ENCODE assay signal across 27 cellular contexts in the genomic region with DNA sequence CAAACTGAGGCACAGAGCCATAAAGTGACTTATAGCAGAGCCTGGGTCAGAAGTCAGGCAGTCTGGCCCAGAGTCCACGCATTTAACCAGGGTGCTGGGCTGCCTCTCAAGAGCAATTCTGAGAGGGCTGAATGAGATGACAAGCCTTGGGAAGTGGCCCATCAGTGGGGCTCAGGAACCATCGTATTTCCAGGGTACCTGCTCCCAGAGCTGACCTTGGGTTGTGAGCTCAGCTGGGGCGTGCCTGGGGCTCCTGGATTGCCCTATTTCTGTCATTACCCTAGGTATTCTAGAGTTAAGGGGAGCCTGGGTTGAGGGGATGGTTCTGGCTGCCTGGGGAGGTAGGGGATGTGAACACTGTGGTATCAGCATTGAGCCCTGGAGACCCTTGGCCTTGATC. TPM values are rescaled to one million over a fixed set of nuclear protein-coding genes. Genes with fewer than 3 reads are reported as not detected.
A peak's percentile ranks its signal among the peaks of the same experiment; 100 is the strongest.
DNase-seq lines count a peak whose midpoint lies in the region; ATAC-seq, FAIRE-seq and TF ChIP-seq lines count a peak whose summit lies in the region.
"Had no signal": no experiment of that assay in that cellular context is flagged by ENCODE, and none has a peak within 500 bp of the region (broad histone marks: within the 10 kb centered on the region; RNA-seq: fewer than 3 reads in every experiment).

No MANE protein-coding gene starts in this region.

- TF ChIP-seq RAD21 in HepG2 (CRISPR knock-in tag; IDR thresholded peaks at IDR 0.05): no peak

- H2AK5ac ChIP-seq in neuronal stem cell (ENCODE audit: low read depth, low read length): peak overlapping the region; percentile 25

- H3K23ac ChIP-seq in neuronal stem cell (ENCODE audit: low read depth, low read length, poor library complexity): no peak overlapping the region

- CTCF ChIA-PET in HepG2 (lab: Yijun Ruan, JAX; ENCODE audit: low intra/inter-chr PET ratio, low total read pairs): no interaction called here

- peaks cover 2 to 11% of the 10 kb centered on the region in 2 donors for H3K4me1 Mint-ChIP-seq in stimulated activated naive B cell treated with anti-CD40 and anti-IgM and Interleukin-4, amounts not matched to agents 10 μg/mL and 1 μg/mL and 100 μg/mL, for 72 hours
- H3K4me1 Mint-ChIP-seq: CD4-positive, alpha-beta memory T cell had no signal

- no peak for TF ChIP-seq CTCF in right lobe of liver (IDR thresholded peaks at IDR 0.05)
- no peak for TF ChIP-seq CTCF in HepG2 (CRISPR knock-in tag; IDR thresholded peaks at IDR 0.05)
- TF ChIP-seq CTCF in WERI-Rb-1 (IDR thresholded peaks at IDR 0.05; ENCODE audit: low read depth, low read length): no peak

- no peak overlapping the region for H3K14ac ChIP-seq in neuronal stem cell (ENCODE audit: low read length)

- no peak overlapping the region for H3K4me3 ChIP-seq in right lobe of liver
- no peak overlapping the region for H3K4me3 ChIP-seq in HepG2 (replicated peaks in 1 of 3; ENCODE audit: insufficient read depth in 1 of 3, low read depth in 2 of 3, low read length in 3 of 3)
- H3K4me3 ChIP-seq in WERI-Rb-1 (ENCODE audit: low read depth, low read length): no peak overlapping the region
- H3K4me3 ChIP-seq in neuronal stem cell (ENCODE audit: low read length in 2 of 2): no peak overlapping the region

- H3K27me3 ChIP-seq in right lobe of liver (no peaks in the 10 kb centered on the region), HepG2 (ENCODE audit: control insufficient read depth in 1 of 2, insufficient read depth in 2 of 2, low read length in 2 of 2) (peaks cover 2 to 13% of the 10 kb centered on the region in 2 experiments; a peak in 2 of 5 replicates), WERI-Rb-1 (ENCODE audit: insufficient read depth, low read depth, severe bottlenecking) (no peaks in the 10 kb centered on the region), neuronal stem cell (ENCODE audit: control insufficient read depth in 3 of 3, insufficient read depth in 3 of 3, low read depth in 1 of 3, low read length in 3 of 3) (peaks cover 0 to 18% (median 0%) of the 10 kb centered on the region in 3 experiments)
- H3K27me3 ChIP-seq: BE2C had no signal

- intact Hi-C loops in right lobe of liver (cut with DNase I): no loop called here
- intact Hi-C loops in HepG2 (cut with micrococcal nuclease; ENCODE audit: unreplicated experiment): no loop called here

- H3K9me3 Mint-ChIP-seq in stimulated activated naive B cell treated with anti-CD40 and anti-IgM and Interleukin-4, amounts not matched to agents 10 μg/mL and 1 μg/mL and 100 μg/mL, for 72 hours: no peaks in the 10 kb centered on the region
- H3K9me3 Mint-ChIP-seq: HFFc6 had no signal

- H2BK5ac ChIP-seq in neuronal stem cell (ENCODE audit: low read length): no peak overlapping the region

- H3K27me3 Mint-ChIP-seq in stimulated activated naive B cell treated with anti-CD40 and anti-IgM and Interleukin-4, amounts not matched to agents 10 μg/mL and 1 μg/mL and 100 μg/mL, for 72 hours: peaks cover 15 to 22% of the 10 kb centered on the region in 2 donors
- H3K27me3 Mint-ChIP-seq: CD4-positive, alpha-beta memory T cell had no signal

- H4K20me1 ChIP-seq in HepG2 (ENCODE audit: insufficient read depth, low read length): no peaks in the 10 kb centered on the region

- peak in 2 of 3 donors; percentile 12 to 17 for DNase-seq in right lobe of liver
- DNase-seq in HepG2 (ENCODE audit: low spot score): no peak
- DNase-seq in WERI-Rb-1: peak; percentile 7
- no peak for DNase-seq in neuronal stem cell (ENCODE audit: low spot score)
- no peak for DNase-seq in stimulated activated naive B cell treated with anti-CD40 and anti-IgM and Interleukin-4, amounts not matched to agents 10 μg/mL and 1 μg/mL and 100 μg/mL, for 72 hours
- no peak for DNase-seq in T-helper 2 cell
- DNase-seq: BE2C; CD4-positive, alpha-beta memory T cell; DMS 273 treated with DMSO at 0.1 percent for 48 hours; DMS79 treated with DMSO at 0.1 percent for 48 hours; HFFc6; KG1; NCI-H1092; NCI-H1436; NCI-H187 treated with DMSO at 0.1 percent for 48 hours; NCI-H2107; NCI-H446 treated with DMSO at 0.1 percent for 48 hours; NCI-H526 treated with DMSO at 0.1 percent for 48 hours; OCI-M1; Right ventricle myocardium superior had no signal

- no peaks in the 10 kb centered on the region for H3K79me2 ChIP-seq in HepG2 (ENCODE audit: insufficient read depth, low read length)

- TF ChIP-seq EP300 in HepG2 (IDR thresholded peaks at IDR 0.05; ENCODE audit: low read depth in 2 of 2, low read length in 2 of 2): no peak
- TF ChIP-seq EP300 in HepG2 (CRISPR knock-in tag; IDR thresholded peaks at IDR 0.05; ENCODE audit: borderline replicate concordance): no peak

- H3K27ac Mint-ChIP-seq in stimulated activated naive B cell treated with anti-CD40 and anti-IgM and Interleukin-4, amounts not matched to agents 10 μg/mL and 1 μg/mL and 100 μg/mL, for 72 hours: no peak overlapping the region
- H3K27ac Mint-ChIP-seq: CD4-positive, alpha-beta memory T cell; HFFc6 had no signal

- in situ Hi-C loops in HepG2 (cut with HindIII; ENCODE audit: extremely low pct_ligation_motif_present, low pct_unique_long_range_greater_than_20kb): no loop called here

- H4K8ac ChIP-seq in neuronal stem cell (ENCODE audit: low read depth, low read length): no peak overlapping the region

- ATAC-seq in right lobe of liver (no peak), HepG2 (no peak), GM18511 (IDR thresholded peaks at IDR 0.05; ENCODE audit: unreplicated experiment) (no peak)
- no peak for ATAC-seq in stimulated activated naive B cell treated with anti-CD40 and anti-IgM and Interleukin-4, amounts not matched to agents 10 μg/mL and 1 μg/mL and 100 μg/mL, for 72 hours (replicated peaks)

- POLR2A ChIA-PET in HepG2 (lab: Yijun Ruan, JAX): no interaction called here

- no peak overlapping the region for H2BK12ac ChIP-seq in neuronal stem cell (ENCODE audit: low read length)

- H3K18ac ChIP-seq in neuronal stem cell (ENCODE audit: low read length): peak overlapping the region; percentile 13

- TF ChIP-seq POLR2A in right lobe of liver (IDR thresholded peaks at IDR 0.05) (no peak), HepG2 (IDR thresholded peaks at IDR 0.05; ENCODE audit: insufficient read depth in 1 of 2, low read depth in 2 of 2, low read length in 2 of 2) (no peak)

- no peak overlapping the region for H3K4ac ChIP-seq in neuronal stem cell (ENCODE audit: low read length)

- H3K79me1 ChIP-seq in neuronal stem cell (ENCODE audit: low read depth, low read length): no peaks in the 10 kb centered on the region

- H3K4me3 Mint-ChIP-seq in stimulated activated naive B cell treated with anti-CD40 and anti-IgM and Interleukin-4, amounts not matched to agents 10 μg/mL and 1 μg/mL and 100 μg/mL, for 72 hours: no peak overlapping the region
- H3K4me3 Mint-ChIP-seq: CD4-positive, alpha-beta memory T cell; HFFc6 had no signal

- FAIRE-seq in HepG2 (lab: Jason Lieb, UNC): no peak
- FAIRE-seq: H54, RCC 7860 had no signal

- WGBS in right lobe of liver (ENCODE audit: insufficient coverage, low coverage, low lambda C conversion rate, missing lambda C conversion rate): no CpG with 5 or more reads among the region's 3 CpGs
- 8% methylated on average over 2 of the region's 3 CpGs for WGBS in HepG2 (ENCODE audit: low lambda C conversion rate)
- no CpG with 5 or more reads among the region's 3 CpGs for WGBS in neuronal stem cell (ENCODE audit: extremely low coverage in 2 of 2, insufficient read length in 2 of 2, insufficient replicate concordance in 1 of 2), 2 donors

- no peak overlapping the region for H3K9ac ChIP-seq in HepG2 (ENCODE audit: insufficient read depth, low read depth, low read length)
- H3K9ac ChIP-seq in neuronal stem cell (ENCODE audit: low read depth, low read length, poor library complexity): no peak overlapping the region

- H2AFZ ChIP-seq in HepG2 (ENCODE audit: low read length) (no peak overlapping the region), neuronal stem cell (ENCODE audit: low read length) (no peak overlapping the region)

- H3K27ac ChIP-seq in right lobe of liver (no peak overlapping the region), HepG2 (ENCODE audit: extremely low read length, insufficient read depth, low read length) (no peak overlapping the region), WERI-Rb-1 (no peak overlapping the region), neuronal stem cell (replicated peaks; ENCODE audit: low read length) (no peak overlapping the region)
- H3K27ac ChIP-seq: HL-60 had no signal

- H2BK15ac ChIP-seq in neuronal stem cell (ENCODE audit: low read length): no peak overlapping the region

- no peak overlapping the region for H2BK120ac ChIP-seq in neuronal stem cell (ENCODE audit: low read depth, low read length)

- no peaks in the 10 kb centered on the region for H3K9me3 ChIP-seq in right lobe of liver
- H3K9me3 ChIP-seq in HepG2 (ENCODE audit: low read length): no peaks in the 10 kb centered on the region
- peaks cover 2% of the 10 kb centered on the region for H3K9me3 ChIP-seq in WERI-Rb-1 (ENCODE audit: severe bottlenecking)
- H3K9me3 ChIP-seq in neuronal stem cell (replicated peaks in 1 of 2; ENCODE audit: control insufficient read depth in 2 of 2, insufficient read depth in 1 of 2, low read depth in 1 of 2, low read length in 2 of 2): no peaks in the 10 kb centered on the region
- H3K9me3 ChIP-seq: BE2C, Caco-2 had no signal

- H3K36me3 ChIP-seq in right lobe of liver: no peaks in the 10 kb centered on the region
- H3K36me3 ChIP-seq in HepG2 (replicated peaks in 1 of 2; ENCODE audit: control insufficient read depth in 1 of 2, insufficient read depth in 2 of 2, low read length in 2 of 2): no peaks in the 10 kb centered on the region
- no peaks in the 10 kb centered on the region for H3K36me3 ChIP-seq in WERI-Rb-1
- no peaks in the 10 kb centered on the region for H3K36me3 ChIP-seq in neuronal stem cell (replicated peaks in 1 of 2; ENCODE audit: control insufficient read depth in 2 of 2, insufficient read depth in 2 of 2, low read length in 2 of 2)
- H3K36me3 ChIP-seq: BE2C had no signal

- H3K4me2 ChIP-seq in HepG2 (ENCODE audit: low read depth, low read length) (no peak overlapping the region), neuronal stem cell (ENCODE audit: insufficient read depth, low read length, poor library complexity, severe bottlenecking) (no peak overlapping the region)

- H4K91ac ChIP-seq in neuronal stem cell (ENCODE audit: low read depth, low read length, poor library complexity): no peak overlapping the region

- H3K36me3 Mint-ChIP-seq in stimulated activated naive B cell treated with anti-CD40 and anti-IgM and Interleukin-4, amounts not matched to agents 10 μg/mL and 1 μg/mL and 100 μg/mL, for 72 hours: no peaks in the 10 kb centered on the region
- H3K36me3 Mint-ChIP-seq: CD4-positive, alpha-beta memory T cell had no signal

- no TSS peak for BruUV-seq in HepG2 (replicated peaks; lab: Mats Ljungman, UMichigan)

- H3K4me1 ChIP-seq in right lobe of liver (no peaks in the 10 kb centered on the region), HepG2 (ENCODE audit: insufficient read depth, low read length) (no peaks in the 10 kb centered on the region), neuronal stem cell (ENCODE audit: control insufficient read depth in 2 of 2, insufficient read depth in 1 of 2, low read depth in 1 of 2, low read length in 2 of 2) (peaks cover 0 to 2% of the 10 kb centered on the region in 2 donors)
- H3K4me1 ChIP-seq: BE2C, Caco-2 had no signal

RNA-seq across cellular contexts. Expression of gene LGR6, which starts 49.4 kb away (rescaled TPM):
- 1 to 10 TPM in 3 of 6 experiments, under 1 TPM in 3; 0.17 to 2.0 (median 1.0) TPM for total RNA-seq in right lobe of liver
- total RNA-seq in HepG2 (2016; rRNA removed; fragmentation: Illumina TruSeq; extraction: Trizol): not detected in 2 replicates
- not detected in 2 replicates for total RNA-seq in HepG2 (2016; cell fraction: cytosol; rRNA removed; fragmentation: Illumina TruSeq; extraction: Trizol; ENCODE audit: low read depth)
- total RNA-seq in HepG2 (2016; cell fraction: insoluble cytoplasmic fraction; rRNA removed; fragmentation: Illumina TruSeq; extraction: Trizol): 0.04 TPM in 1 of 2 replicates, not detected in the other
- total RNA-seq in HepG2 (2016; cell fraction: membrane; rRNA removed; fragmentation: Illumina TruSeq; extraction: Trizol): not detected in 2 replicates
- not detected in 2 replicates for total RNA-seq in HepG2 (2016; cell fraction: nucleus; rRNA removed; fragmentation: Illumina TruSeq; extraction: Trizol)
- polyA plus RNA-seq in HepG2 (2011; rRNA removed): 0.04 and 0.07 TPM in 2 replicates
- polyA plus RNA-seq in HepG2 (2011; cell fraction: cytosol; rRNA removed): 0.03 and 0.05 TPM in 2 replicates
- 0.14 and 0.19 TPM in 2 replicates for polyA plus RNA-seq in HepG2 (2011; cell fraction: nucleus; rRNA removed)
- not detected in 2 replicates for polyA plus RNA-seq in HepG2 (2012)
- polyA plus RNA-seq in HepG2 (2016; cell fraction: cytosol; fragmentation: Illumina TruSeq; extraction: Trizol; ENCODE audit: low read depth): 0.03 TPM in 1 of 2 replicates, not detected in the other
- not detected in 2 replicates for polyA plus RNA-seq in HepG2 (2016; cell fraction: insoluble cytoplasmic fraction; fragmentation: Illumina TruSeq; extraction: Trizol; ENCODE audit: low read depth)
- polyA plus RNA-seq in HepG2 (2016; cell fraction: membrane; fragmentation: Illumina TruSeq; extraction: Trizol; ENCODE audit: low read depth): not detected in 2 replicates
- polyA plus RNA-seq in HepG2 (2016; cell fraction: nucleus; fragmentation: Illumina TruSeq; extraction: Trizol; ENCODE audit: insufficient read depth, low read depth): not detected in 2 replicates
- polyA minus RNA-seq in HepG2 (2011; rRNA and poly(A)+ RNA removed; ENCODE audit: low replicate concordance): 0.12 TPM in 1 of 2 replicates, not detected in the other
- polyA minus RNA-seq in HepG2 (2011; cell fraction: cytosol; rRNA and poly(A)+ RNA removed): not detected in 2 replicates
- not detected in 2 replicates for polyA minus RNA-seq in HepG2 (2011; cell fraction: nucleus; rRNA and poly(A)+ RNA removed)
- 0.21 TPM for polyA plus RNA-seq in neuronal stem cell (2013, experiment 1 of 2)
- 0.15 TPM for polyA plus RNA-seq in neuronal stem cell (2013, experiment 2 of 2)
- total RNA-seq: A673, HFFc6, SK-MEL-5 had no signal

Comparison
In these comparisons a context has a peak if more than half of its experiments do, and no peak if none do; other contexts are left out.
1. DNase-seq: peak in right lobe of liver (2 of 3) and WERI-Rb-1 (single experiment); none in HepG2 (single experiment), neuronal stem cell (single experiment), stimulated activated naive B cell treated with anti-CD40 and anti-IgM and Interleukin-4, amounts not matched to agents 10 μg/mL and 1 μg/mL and 100 μg/mL, for 72 hours (single experiment) and T-helper 2 cell (0 of 5).